28 cellular contexts compared by ENCODE assay signal in genomic region chr10:131257027-131257426, GRCh38. TPM values are rescaled to one million over a fixed set of nuclear protein-coding genes. Genes with fewer than 3 reads are reported as not detected.
"Had no signal": no experiment of that assay in that cellular context is flagged by ENCODE, and none has a peak within 500 bp of the region (broad histone marks: within the 10 kb centered on the region; RNA-seq: fewer than 3 reads in every experiment).

No MANE protein-coding gene starts in this region.

- DNase-seq: colonic mucosa; cortex of kidney; effector CD8-positive, alpha-beta T cell; effector memory CD8-positive, alpha-beta T cell; endodermal cell; erythroblast; esophagus squamous epithelium; foreskin fibroblast; foreskin melanocyte; gastrocnemius medialis; glutamatergic neuron; head of caudate nucleus; heart right ventricle; hippocampal formation; left cardiac atrium; left ventricle myocardium superior; mammary epithelial cell; mesendoderm; midbrain had no signal

- H3K4me3 ChIP-seq: colonic mucosa, esophagus squamous epithelium, gastrocnemius medialis, heart right ventricle, left lung, lung had no signal

- H3K4me1 ChIP-seq: colonic mucosa, esophagus squamous epithelium, gastrocnemius medialis, heart right ventricle, left lung had no signal

- H3K27ac ChIP-seq: colonic mucosa, epithelial cell of prostate, esophagus squamous epithelium, gastrocnemius medialis, heart right ventricle, left lung had no signal

- H3K27me3 ChIP-seq: colonic mucosa had no signal

- H3K9me3 ChIP-seq: colonic mucosa, esophagus squamous epithelium, gastrocnemius medialis, heart right ventricle, left lung had no signal

- ATAC-seq: effector memory CD8-positive, alpha-beta T cell; esophagus mucosa; gastrocnemius medialis; heart right ventricle; left cardiac atrium; left lung; left ventricle myocardium superior had no signal

- H3K36me3 ChIP-seq: colonic mucosa, esophagus squamous epithelium, gastrocnemius medialis, heart right ventricle, left lung had no signal

RNA-seq across cellular contexts. Expression of gene TCERG1L, which starts 54.5 kb away (rescaled TPM):
- total RNA-seq: chondrocyte, colonic mucosa, dermis microvascular lymphatic vessel endothelial cell, gastrocnemius medialis, glomerular endothelial cell, left cardiac atrium, left lung, left ventricle myocardium superior, mucosa of gallbladder had no signal
- polyA plus RNA-seq: heart right ventricle, keratinocyte, mammary epithelial cell had no signal
